8 cellular contexts compared by ENCODE assay signal in genomic region chr22:50563410-50564160, GRCh38. TPM values are rescaled to one million over a fixed set of nuclear protein-coding genes. Genes with fewer than 3 reads are reported as not detected.
DNase-seq lines count a peak whose midpoint lies in the region; ATAC-seq and TF ChIP-seq lines count a peak whose summit lies in the region.

No MANE protein-coding gene starts in this region.

- DNase-seq in NCI-H146 (lab: John Stamatoyannopoulos, UW) = peak; percentile 18
- no peak for DNase-seq in NCI-H146 treated with DMSO at 0.1 percent for 48 hours (lab: John Stamatoyannopoulos, UW; ENCODE audit: unreplicated experiment)
- peak in 4 of 7 donors; percentile 27 to 50 (median 43) for DNase-seq in adrenal gland
- DNase-seq in inferior parietal cortex (ENCODE audit: extremely low spot score) = peak; percentile 27
- no peak for DNase-seq in NCI-H1105 treated with DMSO at 0.1 percent for 48 hours (lab: John Stamatoyannopoulos, UW)
- no peak for DNase-seq in NCI-H2171 treated with DMSO at 0.1 percent for 48 hours (lab: John Stamatoyannopoulos, UW)

- 20 to 23% (median 22%) methylated on average over 17 of the region's 17 CpGs for WGBS in adrenal gland, 4 donors

- H3K36me3 ChIP-seq in adrenal gland (replicated peaks in 1 of 2) (no peaks in the 10 kb centered on the region), subcutaneous abdominal adipose tissue (ENCODE audit: control insufficient read depth in 5 of 5, insufficient read depth in 5 of 5, low read length in 5 of 5) (peaks cover 0 to 4% (median 2%) of the 10 kb centered on the region in 5 donors)

- H3K4me3 ChIP-seq in adrenal gland = peak overlapping the region; percentile 13 to 74 (median 44)
- H3K4me3 ChIP-seq in subcutaneous abdominal adipose tissue (ENCODE audit: low read depth in 1 of 5, low read length in 5 of 5) = peak overlapping the region; percentile 87 to 98 (median 94)

- intact Hi-C loops in adrenal gland (cut with DNase I) = no loop called here

- ATAC-seq in GM19452 (IDR thresholded peaks at IDR 0.05; ENCODE audit: unreplicated experiment) = no peak

- H3K4me1 ChIP-seq in adrenal gland (replicated peaks in 1 of 2) (peaks cover 6 to 8% of the 10 kb centered on the region in 2 donors), subcutaneous abdominal adipose tissue (ENCODE audit: control insufficient read depth in 5 of 5, insufficient read depth in 5 of 5, low read length in 5 of 5) (peaks cover 7 to 29% (median 25%) of the 10 kb centered on the region in 5 donors)

- H3K9ac ChIP-seq in subcutaneous abdominal adipose tissue (ENCODE audit: low read length in 5 of 5) = peak overlapping the region; percentile 87 to 98 (median 90)

- H3K9me3 ChIP-seq in adrenal gland (replicated peaks in 1 of 3) = no peaks in the 10 kb centered on the region
- H3K9me3 ChIP-seq in subcutaneous abdominal adipose tissue (ENCODE audit: control insufficient read depth in 5 of 5, low read length in 5 of 5) = no peaks in the 10 kb centered on the region

- TF ChIP-seq POLR2A in adrenal gland (IDR thresholded peaks at IDR 0.05) = no peak

- TF ChIP-seq CTCF in adrenal gland (IDR thresholded peaks at IDR 0.05) = no peak

- H3K27me3 ChIP-seq in adrenal gland = no peaks in the 10 kb centered on the region
- H3K27me3 ChIP-seq in subcutaneous abdominal adipose tissue (ENCODE audit: control insufficient read depth in 5 of 5, insufficient read depth in 4 of 5, low read length in 5 of 5) = no peaks in the 10 kb centered on the region

- H3K27ac ChIP-seq in adrenal gland = peak overlapping the region in 4 of 5 donors; percentile 42 to 79 (median 66)
- peak overlapping the region; percentile 94 for H3K27ac ChIP-seq in subcutaneous abdominal adipose tissue (ENCODE audit: low read depth, low read length)

RNA-seq across cellular contexts. Expression of gene SYCE3, which starts 0.9 kb away (rescaled TPM):
- total RNA-seq in adrenal gland = 1 to 10 TPM in 2 of 8 donors, under 1 TPM in 3, not detected in 3; 0.57 to 7.2 (median 0.87) TPM
- polyA plus RNA-seq in adrenal gland = under 1 TPM in 1 of 3 donors, not detected in 2; 0.81 TPM

RNA-seq across cellular contexts. Expression of gene CPT1B, which starts 14.6 kb away (rescaled TPM):
- total RNA-seq in adrenal gland = 10 to 100 TPM in 6 of 8 donors, 1 to 10 TPM in 2; 6.2 to 22.9 (median 16.5) TPM
- 10 to 100 TPM in 2 of 3 donors, 1 to 10 TPM in 1; 7.7 to 76.1 (median 28.7) TPM for polyA plus RNA-seq in adrenal gland

RNA-seq across cellular contexts. Expression of gene KLHDC7B, which starts 17.9 kb away (rescaled TPM):
- total RNA-seq in adrenal gland = under 1 TPM in 6 of 8 donors, not detected in 2; 0.06 to 0.69 (median 0.30) TPM
- polyA plus RNA-seq in adrenal gland = under 1 TPM; 0.09 to 0.24 (median 0.24) TPM

RNA-seq across cellular contexts. Expression of gene CHKB, which starts 19.1 kb away (rescaled TPM):
- total RNA-seq in adrenal gland = 100 to 1,000 TPM in 3 of 8 donors, 10 to 100 TPM in 5; 34.1 to 110 (median 78.6) TPM
- polyA plus RNA-seq in adrenal gland = 100 to 1,000 TPM in 2 of 3 donors, 10 to 100 TPM in 1; 44.4 to 917 (median 477) TPM

RNA-seq across cellular contexts. Expression of gene TYMP, which starts 33.8 kb away (rescaled TPM):
- total RNA-seq in adrenal gland = 100 to 1,000 TPM in 3 of 8 donors, 10 to 100 TPM in 5; 14.6 to 152 (median 64.5) TPM
- 10 to 100 TPM; 12.3 to 90.3 (median 89.5) TPM for polyA plus RNA-seq in adrenal gland

Comparison
In these comparisons a context has a peak if more than half of its experiments do, and no peak if none do; other contexts are left out.
1. DNase-seq: peak in NCI-H146 (single experiment), adrenal gland (4 of 7) and inferior parietal cortex (single experiment); none in NCI-H146 treated with DMSO at 0.1 percent for 48 hours (single experiment), NCI-H1105 treated with DMSO at 0.1 percent for 48 hours (single experiment) and NCI-H2171 treated with DMSO at 0.1 percent for 48 hours (single experiment).